In the genomic region with DNA sequence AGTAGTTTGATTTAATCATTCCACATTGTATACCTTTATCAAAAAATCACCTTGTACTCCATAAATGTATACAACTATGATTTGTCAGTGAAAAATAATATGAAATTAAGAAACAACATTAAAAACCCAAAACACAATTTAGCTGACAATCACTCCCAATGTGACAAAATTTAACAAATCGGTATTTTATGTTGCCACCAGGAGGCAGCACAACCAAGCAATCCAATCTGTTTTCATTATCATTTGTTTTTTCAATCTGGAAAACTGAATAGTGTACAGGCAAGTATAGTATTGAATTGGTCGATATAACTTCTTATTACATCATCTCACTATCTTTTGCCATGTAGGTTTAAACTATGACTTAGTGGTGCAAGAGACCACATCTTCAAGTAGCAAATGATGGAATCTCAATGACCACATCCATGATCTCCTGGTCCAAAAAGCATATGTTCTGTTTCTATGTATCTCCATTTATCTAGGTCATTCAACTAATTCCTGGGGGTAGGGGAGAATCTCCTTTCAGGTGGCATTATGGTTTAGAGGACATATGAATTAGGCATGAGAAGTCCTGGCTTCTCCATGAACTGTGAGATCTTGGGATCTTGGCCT, we compare ENCODE assay signal across 8 cellular contexts.
DNase-seq lines count a peak whose midpoint lies in the region; ATAC-seq and TF ChIP-seq lines count a peak whose summit lies in the region.

No MANE protein-coding gene starts in this region.

- no peak overlapping the region for H3K27ac Mint-ChIP-seq in CD4-positive, alpha-beta T cell
- H3K27ac Mint-ChIP-seq in osteocyte (ENCODE audit: unreplicated experiment) = no peak overlapping the region

- H3K27me3 Mint-ChIP-seq in CD4-positive, alpha-beta T cell = no peaks in the 10 kb centered on the region
- no peaks in the 10 kb centered on the region for H3K27me3 Mint-ChIP-seq in osteocyte (ENCODE audit: unreplicated experiment)

- H3K4me1 Mint-ChIP-seq in CD4-positive, alpha-beta T cell (ENCODE audit: low read depth) = no peaks in the 10 kb centered on the region
- H3K4me1 Mint-ChIP-seq in osteocyte (ENCODE audit: unreplicated experiment) = peaks cover 1% of the 10 kb centered on the region

- no peak for DNase-seq in CD4-positive, alpha-beta T cell
- DNase-seq in NB4 (ENCODE audit: low read depth) = peak; percentile 36
- peak; percentile 3 to 25 for DNase-seq in dermis microvascular lymphatic vessel endothelial cell (ENCODE audit: low read depth in 2 of 2)
- no peak for DNase-seq in osteocyte (ENCODE audit: extremely low spot score, unreplicated experiment)
- no peak for DNase-seq in NCI-H226
- no peak for DNase-seq in NCI-H187 (lab: John Stamatoyannopoulos, UW)
- DNase-seq in G401 (ENCODE audit: low spot score) = no peak

- no peaks in the 10 kb centered on the region for H3K36me3 Mint-ChIP-seq in CD4-positive, alpha-beta T cell (ENCODE audit: low read depth)
- H3K36me3 Mint-ChIP-seq in osteocyte (ENCODE audit: unreplicated experiment) = no peaks in the 10 kb centered on the region

- POLR2A ChIA-PET in CD4-positive, alpha-beta T cell (lab: Charles Lee) = no interaction called here

- ATAC-seq in CD4-positive, alpha-beta T cell (ENCODE audit: poor library complexity) = no peak
- ATAC-seq in GM18511 (IDR thresholded peaks at IDR 0.05; ENCODE audit: unreplicated experiment) = peak; percentile 68

- CTCF ChIA-PET in CD4-positive, alpha-beta T cell (lab: Charles Lee) = interaction anchor here (1.0 kb wide), 1 partner anchor 8 kb away, joined by 3 read pairs; no protein-coding TSS in a partner anchor

- H3K4me3 Mint-ChIP-seq in CD4-positive, alpha-beta T cell = no peak overlapping the region
- H3K4me3 Mint-ChIP-seq in osteocyte (ENCODE audit: unreplicated experiment) = no peak overlapping the region

- TF ChIP-seq POLR2A in NB4 (IDR thresholded peaks at IDR 0.05; ENCODE audit: extremely low read depth, insufficient read length) = no peak

- intact Hi-C loops in CD4-positive, alpha-beta T cell (cut with DNase I, micrococcal nuclease) = no loop called here

- H3K9me3 ChIP-seq in CD4-positive, alpha-beta T cell (ENCODE audit: control insufficient read depth, low read length) = no peaks in the 10 kb centered on the region

- in situ Hi-C loops in G401 (cut with HindIII; ENCODE audit: low sequenced_read_pairs) = no loop called here

- TF ChIP-seq CTCF in CD4-positive, alpha-beta T cell (IDR thresholded peaks at IDR 0.05) = peak; percentile 44
- TF ChIP-seq CTCF in NB4 (IDR thresholded peaks at IDR 0.05; ENCODE audit: low read depth, low read length) (peak; percentile 45), osteocyte (IDR thresholded peaks at IDR 0.05) (peak; percentile 70)

- H3K27ac ChIP-seq in CD4-positive, alpha-beta T cell (ENCODE audit: low read depth, low read length) = no peak overlapping the region

- H3K9me3 Mint-ChIP-seq in CD4-positive, alpha-beta T cell = no peaks in the 10 kb centered on the region
- H3K9me3 Mint-ChIP-seq in osteocyte (ENCODE audit: unreplicated experiment) = no peaks in the 10 kb centered on the region

- no peaks in the 10 kb centered on the region for H3K27me3 ChIP-seq in CD4-positive, alpha-beta T cell (ENCODE audit: control insufficient read depth, insufficient read depth, low read length)

- H3K4me3 ChIP-seq in NB4 (ENCODE audit: low read depth, low read length) = no peak overlapping the region

Comparison
In these comparisons a context has a peak if more than half of its experiments do, and no peak if none do; other contexts are left out.
1. DNase-seq: peak in NB4 (single experiment) and dermis microvascular lymphatic vessel endothelial cell (2 of 2); none in CD4-positive, alpha-beta T cell (0 of 10), osteocyte (single experiment), NCI-H226 (single experiment), NCI-H187 (0 of 2) and G401 (single experiment).
2. Peak in every context shown above with its lines, with median percentiles within 50 percentile points of each other: CTCF ChIP-seq.